ENCODE assay signal across 15 cellular contexts in the genomic region with DNA sequence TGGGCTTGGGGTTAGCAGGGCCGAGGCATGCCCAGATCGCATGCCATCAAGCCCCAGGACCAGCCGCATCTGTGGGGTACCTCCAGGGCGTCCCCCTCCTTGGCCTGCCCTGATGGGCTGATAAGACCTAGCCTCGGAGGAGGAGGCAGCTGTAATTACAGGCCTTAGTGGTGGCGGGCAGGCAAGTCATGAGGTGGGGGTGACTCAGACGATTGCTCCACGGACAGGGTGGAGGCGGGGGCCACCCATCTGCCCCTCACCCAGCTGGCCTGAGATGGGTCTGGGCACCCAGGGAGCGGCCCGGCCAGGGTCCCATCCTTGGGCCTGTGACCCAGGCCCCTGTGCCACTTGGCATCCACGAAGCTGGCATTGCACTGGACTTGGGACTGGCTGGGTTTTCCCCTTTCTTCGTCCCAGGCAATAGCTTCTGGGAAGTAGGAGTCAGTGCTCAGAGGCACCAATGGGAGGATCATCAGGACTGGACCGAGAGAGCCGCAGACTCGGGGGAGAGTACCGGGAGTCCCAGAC. TPM values are rescaled to one million over a fixed set of nuclear protein-coding genes. Genes with fewer than 3 reads are reported as not detected.
DNase-seq lines count a peak whose midpoint lies in the region; ATAC-seq and TF ChIP-seq lines count a peak whose summit lies in the region.
"Had no signal": no experiment of that assay in that cellular context is flagged by ENCODE, and none has a peak within 500 bp of the region (broad histone marks: within the 10 kb centered on the region; RNA-seq: fewer than 3 reads in every experiment).

No MANE protein-coding gene starts in this region.

- no peaks in the 10 kb centered on the region for H3K79me2 ChIP-seq in neural progenitor cell (ENCODE audit: low read depth)

- no peak for TF ChIP-seq CTCF in AG10803 (conservative IDR thresholded peaks at IDR 0.05; ENCODE audit: low read length)
- TF ChIP-seq CTCF in NB4 (IDR thresholded peaks at IDR 0.05; ENCODE audit: low read depth, low read length): no peak
- TF ChIP-seq CTCF in neural progenitor cell (IDR thresholded peaks at IDR 0.05): no peak

- H3K9me3 Mint-ChIP-seq in neural progenitor cell: no peaks in the 10 kb centered on the region
- H3K9me3 Mint-ChIP-seq: activated T-cell treated with anti-CD3 and anti-CD28 coated beads, Interleukin-2, amount 50 U/mL, for 72 hours; WTC11 had no signal

- H3K27me3 ChIP-seq in neural progenitor cell: no peaks in the 10 kb centered on the region
- H3K27me3 ChIP-seq: BE2C, ovary had no signal

- ATAC-seq in esophagus mucosa (peak; percentile 18), GM18868 (IDR thresholded peaks at IDR 0.05; ENCODE audit: unreplicated experiment) (no peak)
- ATAC-seq: activated T-cell treated with anti-CD3 and anti-CD28 coated beads, Interleukin-2, amount 50 U/mL, for 72 hours; WTC11 had no signal

- H3K36me3 Mint-ChIP-seq in neural progenitor cell: no peaks in the 10 kb centered on the region
- H3K36me3 Mint-ChIP-seq: WTC11 had no signal

- peak; percentile 43 for DNase-seq in AG10803 (ENCODE audit: low read depth)
- DNase-seq in NB4 (ENCODE audit: low read depth): peak; percentile 77
- no peak for DNase-seq in neural progenitor cell (ENCODE audit: low spot score)
- no peak for DNase-seq in amniotic stem cell (lab: John Stamatoyannopoulos, UW)
- no peak for DNase-seq in NCI-H2107 (lab: John Stamatoyannopoulos, UW)
- no peak for DNase-seq in NCI-H1436 (lab: John Stamatoyannopoulos, UW)
- DNase-seq: activated T-cell treated with anti-CD3 and anti-CD28 coated beads, Interleukin-2, amount 50 U/mL, for 72 hours; BE2C; NCI-H2171; ovary; SHP77; stimulated activated CD4-positive, alpha-beta T cell treated with anti-CD3 and anti-CD28 coated beads, Interleukin-2, amount 100 ng/mL, for 48 hours had no signal

- no peak overlapping the region for H3K4me3 Mint-ChIP-seq in neural progenitor cell
- H3K4me3 Mint-ChIP-seq: activated T-cell treated with anti-CD3 and anti-CD28 coated beads, Interleukin-2, amount 50 U/mL, for 72 hours; WTC11 had no signal

- no peaks in the 10 kb centered on the region for H4K20me1 ChIP-seq in neural progenitor cell (ENCODE audit: low read depth)

- no peak overlapping the region for H3K9ac ChIP-seq in neural progenitor cell

- no peaks in the 10 kb centered on the region for H3F3A ChIP-seq in neural progenitor cell (ENCODE audit: low read depth)

- peaks cover 9% of the 10 kb centered on the region for H3K27me3 Mint-ChIP-seq in neural progenitor cell (ENCODE audit: insufficient read depth, low read depth)

- no peaks in the 10 kb centered on the region for H3K9me3 ChIP-seq in neural progenitor cell (ENCODE audit: low read depth)
- H3K9me3 ChIP-seq: BE2C, ovary had no signal

- H3K4me3 ChIP-seq in AG10803 (ENCODE audit: low read length) (no peak overlapping the region), NB4 (ENCODE audit: low read depth, low read length) (no peak overlapping the region), neural progenitor cell (no peak overlapping the region)
- H3K4me3 ChIP-seq: ovary had no signal

- no peak overlapping the region for H3K27ac ChIP-seq in neural progenitor cell
- H3K27ac ChIP-seq: ovary had no signal

- no peak overlapping the region for H2AFZ ChIP-seq in neural progenitor cell (replicated peaks)

- H3K27ac Mint-ChIP-seq in neural progenitor cell: peak overlapping the region; percentile 65
- H3K27ac Mint-ChIP-seq: activated T-cell treated with anti-CD3 and anti-CD28 coated beads, Interleukin-2, amount 50 U/mL, for 72 hours; WTC11 had no signal

- no peaks in the 10 kb centered on the region for H3K4me1 ChIP-seq in neural progenitor cell
- H3K4me1 ChIP-seq: BE2C had no signal

- no peak for TF ChIP-seq POLR2A in NB4 (IDR thresholded peaks at IDR 0.05; ENCODE audit: extremely low read depth, insufficient read length)

- H3K4me2 ChIP-seq in neural progenitor cell: no peak overlapping the region

- H3K36me3 ChIP-seq in neural progenitor cell: no peaks in the 10 kb centered on the region
- H3K36me3 ChIP-seq: BE2C, ovary had no signal

- no peaks in the 10 kb centered on the region for H3K4me1 Mint-ChIP-seq in neural progenitor cell
- H3K4me1 Mint-ChIP-seq: WTC11 had no signal

RNA-seq across cellular contexts. Expression of gene CEBPB, which starts 57.5 kb away (rescaled TPM):
- total RNA-seq in esophagus mucosa (59.8 TPM), neural progenitor cell (ENCODE audit: low replicate concordance) (1.8 and 2.9 TPM in 2 replicates)

Comparison
In these comparisons a context has a peak if more than half of its experiments do, and no peak if none do; other contexts are left out.
1. DNase-seq: peak in AG10803 (single experiment) and NB4 (single experiment); none in neural progenitor cell (single experiment), amniotic stem cell (single experiment), NCI-H2107 (single experiment) and NCI-H1436 (single experiment).
2. RNA of gene CEBPB, which starts 57.5 kb away (total RNA-seq): 59.8 TPM in esophagus mucosa (single experiment); 1.8 to 2.9 TPM in neural progenitor cell; every median in the first group is over 10 times any median in the second.